In genomic region chr12:123752046-123752445, GRCh38 we compare ENCODE assay signal across 14 cellular contexts. TPM values are rescaled to one million over a fixed set of nuclear protein-coding genes. Genes with fewer than 3 reads are reported as not detected.
DNase-seq lines count a peak whose midpoint lies in the region; ATAC-seq and TF ChIP-seq lines count a peak whose summit lies in the region.
"Had no signal": no experiment of that assay in that cellular context is flagged by ENCODE, and none has a peak within 500 bp of the region (broad histone marks: within the 10 kb centered on the region; RNA-seq: fewer than 3 reads in every experiment).

No MANE protein-coding gene starts in this region.

- no peaks in the 10 kb centered on the region for H3K9me3 Mint-ChIP-seq in activated CD4-positive, alpha-beta T cell treated with anti-CD3 and anti-CD28 coated beads for 36 hours (ENCODE audit: low read depth)
- no peaks in the 10 kb centered on the region for H3K9me3 Mint-ChIP-seq in activated CD4-positive, alpha-beta T cell treated with anti-CD3 and anti-CD28 coated beads, Interleukin-2, amount 10 ng/mL, durations not matched to agents 7 days and 5 days
- H3K9me3 Mint-ChIP-seq in natural killer cell treated with Interleukin-12 subunit alpha and Interleukin-12 subunit beta and Interleukin-15 and Interleukin-18, amount 100 ng/mL, for 72 hours, result no peaks in the 10 kb centered on the region
- H3K9me3 Mint-ChIP-seq in stimulated activated naive CD8-positive, alpha-beta T cell treated with anti-CD3 and anti-CD28 coated beads, Interleukin-15, amount 100 ng/mL, for 72 hours, result no peaks in the 10 kb centered on the region
- H3K9me3 Mint-ChIP-seq: CD14-positive monocyte; CD8-positive, alpha-beta T cell had no signal

- H2AFZ ChIP-seq in PC-3 (ENCODE audit: low read length), result no peak overlapping the region

- peak overlapping the region; percentile 65 for H3K27ac Mint-ChIP-seq in activated CD4-positive, alpha-beta T cell treated with anti-CD3 and anti-CD28 coated beads for 36 hours
- H3K27ac Mint-ChIP-seq in activated CD4-positive, alpha-beta T cell treated with anti-CD3 and anti-CD28 coated beads, Interleukin-2, amount 10 ng/mL, durations not matched to agents 7 days and 5 days, result no peak overlapping the region
- H3K27ac Mint-ChIP-seq in natural killer cell treated with Interleukin-12 subunit alpha and Interleukin-12 subunit beta and Interleukin-15 and Interleukin-18, amount 100 ng/mL, for 72 hours, result peak overlapping the region in 1 of 2 donors; percentile 5
- no peak overlapping the region for H3K27ac Mint-ChIP-seq in stimulated activated naive CD8-positive, alpha-beta T cell treated with anti-CD3 and anti-CD28 coated beads, Interleukin-15, amount 100 ng/mL, for 72 hours
- H3K27ac Mint-ChIP-seq: CD14-positive monocyte; CD8-positive, alpha-beta T cell had no signal

- H4K20me1 ChIP-seq in PC-3 (ENCODE audit: low read length), result no peaks in the 10 kb centered on the region

- BruUV-seq in PC-3 (replicated peaks; lab: Mats Ljungman, UMichigan), result no TSS peak

- H3K4me3 ChIP-seq in epithelial cell of esophagus (ENCODE audit: low read length) (no peak overlapping the region), PC-3 (ENCODE audit: low read length) (no peak overlapping the region)
- H3K4me3 ChIP-seq: HAP-1 had no signal

- H3K9ac ChIP-seq in PC-3 (ENCODE audit: low read length), result no peak overlapping the region

- TF ChIP-seq CTCF in epithelial cell of esophagus (IDR thresholded peaks at IDR 0.05; ENCODE audit: insufficient read depth, low read depth, low read length, missing control alignments) (no peak), PC-3 (conservative IDR thresholded peaks at IDR 0.05; ENCODE audit: low read depth, low read length) (no peak)

- no peaks in the 10 kb centered on the region for H3K9me2 ChIP-seq in PC-3 (replicated peaks; ENCODE audit: low read length)

- POLR2A ChIA-PET in activated CD4-positive, alpha-beta T cell treated with anti-CD3 and anti-CD28 coated beads for 36 hours (lab: Charles Lee), result no interaction called here
- POLR2A ChIA-PET in activated CD4-positive, alpha-beta T cell treated with anti-CD3 and anti-CD28 coated beads, Interleukin-2, amount 10 ng/mL, durations not matched to agents 7 days and 5 days (lab: Charles Lee), result no interaction called here
- POLR2A ChIA-PET in PC-3 (lab: Charles Lee; ENCODE audit: unreplicated experiment), result no interaction called here

- CTCF ChIA-PET in activated CD4-positive, alpha-beta T cell treated with anti-CD3 and anti-CD28 coated beads for 36 hours (lab: Charles Lee), result interaction anchor here (0.5 to 0.7 kb wide), 2 partner anchors 40 to 98 kb away, joined by 3 to 4 read pairs; no protein-coding TSS in a partner anchor
- CTCF ChIA-PET in activated CD4-positive, alpha-beta T cell treated with anti-CD3 and anti-CD28 coated beads, Interleukin-2, amount 10 ng/mL, durations not matched to agents 7 days and 5 days (lab: Charles Lee), result interaction anchor here (1.2 kb wide), 1 partner anchor 21 kb away, joined by 4 read pairs; no protein-coding TSS in a partner anchor
- CTCF ChIA-PET in PC-3 (lab: Charles Lee), result no interaction called here

- no peaks in the 10 kb centered on the region for H3F3A ChIP-seq in PC-3 (ENCODE audit: low read length, unreplicated experiment)

- no peaks in the 10 kb centered on the region for H3K9me3 ChIP-seq in PC-3 (ENCODE audit: low read length)
- H3K9me3 ChIP-seq: HAP-1 had no signal

- in situ Hi-C loops in Caki2 (cut with HindIII; ENCODE audit: low pct_unique_long_range_greater_than_20kb, low sequenced_read_pairs), result no loop called here

- no peaks in the 10 kb centered on the region for H3K27me3 Mint-ChIP-seq in activated CD4-positive, alpha-beta T cell treated with anti-CD3 and anti-CD28 coated beads for 36 hours
- H3K27me3 Mint-ChIP-seq in activated CD4-positive, alpha-beta T cell treated with anti-CD3 and anti-CD28 coated beads, Interleukin-2, amount 10 ng/mL, durations not matched to agents 7 days and 5 days, result no peaks in the 10 kb centered on the region
- H3K27me3 Mint-ChIP-seq in natural killer cell treated with Interleukin-12 subunit alpha and Interleukin-12 subunit beta and Interleukin-15 and Interleukin-18, amount 100 ng/mL, for 72 hours, result no peaks in the 10 kb centered on the region
- H3K27me3 Mint-ChIP-seq in stimulated activated naive CD8-positive, alpha-beta T cell treated with anti-CD3 and anti-CD28 coated beads, Interleukin-15, amount 100 ng/mL, for 72 hours, result no peaks in the 10 kb centered on the region

- no peak overlapping the region for H3K4me2 ChIP-seq in PC-3 (ENCODE audit: low read length)

- H3K4me1 ChIP-seq in PC-3 (ENCODE audit: insufficient read depth, low read length), result no peaks in the 10 kb centered on the region
- H3K4me1 ChIP-seq: HAP-1 had no signal

- H3K4me1 Mint-ChIP-seq in activated CD4-positive, alpha-beta T cell treated with anti-CD3 and anti-CD28 coated beads for 36 hours, result peaks cover 10% of the 10 kb centered on the region
- H3K4me1 Mint-ChIP-seq in activated CD4-positive, alpha-beta T cell treated with anti-CD3 and anti-CD28 coated beads, Interleukin-2, amount 10 ng/mL, durations not matched to agents 7 days and 5 days, result peaks cover 13% of the 10 kb centered on the region
- peaks cover 32% of the 10 kb centered on the region in 2 donors for H3K4me1 Mint-ChIP-seq in natural killer cell treated with Interleukin-12 subunit alpha and Interleukin-12 subunit beta and Interleukin-15 and Interleukin-18, amount 100 ng/mL, for 72 hours (ENCODE audit: low read depth in 2 of 2)
- H3K4me1 Mint-ChIP-seq in stimulated activated naive CD8-positive, alpha-beta T cell treated with anti-CD3 and anti-CD28 coated beads, Interleukin-15, amount 100 ng/mL, for 72 hours, result peaks cover 8% of the 10 kb centered on the region

- intact Hi-C loops in activated CD4-positive, alpha-beta T cell treated with anti-CD3 and anti-CD28 coated beads for 36 hours (cut with DNase I, micrococcal nuclease), result no loop called here
- intact Hi-C loops in PC-3 (cut with micrococcal nuclease), result no loop called here

- H3K27ac ChIP-seq in PC-3 (ENCODE audit: low read length), result no peak overlapping the region
- H3K27ac ChIP-seq: 22Rv1 had no signal

- peak; percentile 42 for ATAC-seq in activated CD4-positive, alpha-beta T cell treated with anti-CD3 and anti-CD28 coated beads for 36 hours
- no peak for ATAC-seq in natural killer cell treated with Interleukin-12 subunit alpha and Interleukin-12 subunit beta and Interleukin-15 and Interleukin-18, amount 100 ng/mL, for 72 hours
- no peak for ATAC-seq in PC-3
- no peak for ATAC-seq in stimulated activated naive CD8-positive, alpha-beta T cell treated with anti-CD3 and anti-CD28 coated beads, Interleukin-15, amount 100 ng/mL, for 72 hours
- ATAC-seq: CD8-positive, alpha-beta T cell had no signal

- no peak for DNase-seq in activated CD4-positive, alpha-beta T cell treated with anti-CD3 and anti-CD28 coated beads for 36 hours
- no peak for DNase-seq in activated CD4-positive, alpha-beta T cell treated with anti-CD3 and anti-CD28 coated beads, Interleukin-2, amount 10 ng/mL, durations not matched to agents 7 days and 5 days
- peak; percentile 16 for DNase-seq in Caki2 (ENCODE audit: low read depth)
- peak; percentile 15 for DNase-seq in epithelial cell of esophagus (ENCODE audit: low read depth)
- DNase-seq in natural killer cell treated with Interleukin-12 subunit alpha and Interleukin-12 subunit beta and Interleukin-15 and Interleukin-18, amount 100 ng/mL, for 72 hours (ENCODE audit: low spot score), result no peak
- DNase-seq in PC-3, result no peak
- no peak for DNase-seq in stimulated activated naive CD8-positive, alpha-beta T cell treated with anti-CD3 and anti-CD28 coated beads, Interleukin-15, amount 100 ng/mL, for 72 hours
- DNase-seq: CD8-positive, alpha-beta T cell; COR-L47; DND-41; GDM1 had no signal

- H3K27me3 ChIP-seq in PC-3 (ENCODE audit: low read length), result no peaks in the 10 kb centered on the region

- H3K36me3 Mint-ChIP-seq in activated CD4-positive, alpha-beta T cell treated with anti-CD3 and anti-CD28 coated beads for 36 hours (ENCODE audit: low read depth), result peaks cover 61% of the 10 kb centered on the region
- H3K36me3 Mint-ChIP-seq in activated CD4-positive, alpha-beta T cell treated with anti-CD3 and anti-CD28 coated beads, Interleukin-2, amount 10 ng/mL, durations not matched to agents 7 days and 5 days (ENCODE audit: low read depth), result peaks cover 38% of the 10 kb centered on the region
- H3K36me3 Mint-ChIP-seq in natural killer cell treated with Interleukin-12 subunit alpha and Interleukin-12 subunit beta and Interleukin-15 and Interleukin-18, amount 100 ng/mL, for 72 hours, result peaks cover 16% of the 10 kb centered on the region

- no peaks in the 10 kb centered on the region for H3K79me2 ChIP-seq in PC-3 (ENCODE audit: low read length)

- peaks cover 24% of the 10 kb centered on the region; the same call in 1 of the 2 replicates for H3K36me3 ChIP-seq in PC-3 (ENCODE audit: low read depth, low read length)

- no peak overlapping the region for H3K4me3 Mint-ChIP-seq in activated CD4-positive, alpha-beta T cell treated with anti-CD3 and anti-CD28 coated beads for 36 hours
- no peak overlapping the region for H3K4me3 Mint-ChIP-seq in activated CD4-positive, alpha-beta T cell treated with anti-CD3 and anti-CD28 coated beads, Interleukin-2, amount 10 ng/mL, durations not matched to agents 7 days and 5 days
- peak overlapping the region; percentile 39 for H3K4me3 Mint-ChIP-seq in natural killer cell treated with Interleukin-12 subunit alpha and Interleukin-12 subunit beta and Interleukin-15 and Interleukin-18, amount 100 ng/mL, for 72 hours
- H3K4me3 Mint-ChIP-seq in stimulated activated naive CD8-positive, alpha-beta T cell treated with anti-CD3 and anti-CD28 coated beads, Interleukin-15, amount 100 ng/mL, for 72 hours, result no peak overlapping the region
- H3K4me3 Mint-ChIP-seq: CD14-positive monocyte; CD8-positive, alpha-beta T cell had no signal

RNA-seq across cellular contexts. Expression of gene DNAH10, which starts 10.1 kb away (rescaled TPM):
- under 1 TPM; 0.16 to 0.37 TPM for total RNA-seq in activated CD4-positive, alpha-beta T cell treated with anti-CD3 and anti-CD28 coated beads for 36 hours
- total RNA-seq in activated CD4-positive, alpha-beta T cell treated with anti-CD3 and anti-CD28 coated beads, Interleukin-2, amount 10 ng/mL, durations not matched to agents 7 days and 5 days, result under 1 TPM; 0.12 to 0.17 TPM
- total RNA-seq in Caki2 (2014; rRNA removed; shearing (Covaris generic); ENCODE audit: low replicate concordance), result 0.74 TPM in 1 of 2 replicates, not detected in the other
- total RNA-seq in natural killer cell treated with Interleukin-12 subunit alpha and Interleukin-12 subunit beta and Interleukin-15 and Interleukin-18, amount 100 ng/mL, for 72 hours, result under 1 TPM; 0.29 to 0.36 TPM
- 0.15 and 0.17 TPM in 2 replicates for total RNA-seq in PC-3 (2014; rRNA removed)

RNA-seq across cellular contexts. Expression of gene ATP6V0A2, which starts 39.9 kb away (rescaled TPM):
- 10 to 100 TPM; 71.9 to 79.1 TPM for total RNA-seq in activated CD4-positive, alpha-beta T cell treated with anti-CD3 and anti-CD28 coated beads for 36 hours
- total RNA-seq in activated CD4-positive, alpha-beta T cell treated with anti-CD3 and anti-CD28 coated beads, Interleukin-2, amount 10 ng/mL, durations not matched to agents 7 days and 5 days, result 10 to 100 TPM; 43.2 to 46.4 TPM
- total RNA-seq in Caki2 (2014; rRNA removed; shearing (Covaris generic); ENCODE audit: low replicate concordance), result 13.4 and 14.0 TPM in 2 replicates
- total RNA-seq in natural killer cell treated with Interleukin-12 subunit alpha and Interleukin-12 subunit beta and Interleukin-15 and Interleukin-18, amount 100 ng/mL, for 72 hours, result 10 to 100 TPM; 37.5 to 92.9 TPM
- total RNA-seq in PC-3 (2014; rRNA removed), result 27.8 and 34.2 TPM in 2 replicates

Comparison
In these comparisons a context has a peak if more than half of its experiments do, and no peak if none do; other contexts are left out.
1. DNase-seq: peak in Caki2 (single experiment) and epithelial cell of esophagus (single experiment); none in activated CD4-positive, alpha-beta T cell treated with anti-CD3 and anti-CD28 coated beads for 36 hours (single experiment), activated CD4-positive, alpha-beta T cell treated with anti-CD3 and anti-CD28 coated beads, Interleukin-2, amount 10 ng/mL, durations not matched to agents 7 days and 5 days (single experiment), natural killer cell treated with Interleukin-12 subunit alpha and Interleukin-12 subunit beta and Interleukin-15 and Interleukin-18, amount 100 ng/mL, for 72 hours (single experiment), PC-3 (single experiment) and stimulated activated naive CD8-positive, alpha-beta T cell treated with anti-CD3 and anti-CD28 coated beads, Interleukin-15, amount 100 ng/mL, for 72 hours (0 of 2).